Comparison of ENCODE assay signal across 8 cellular contexts in the genomic region with DNA sequence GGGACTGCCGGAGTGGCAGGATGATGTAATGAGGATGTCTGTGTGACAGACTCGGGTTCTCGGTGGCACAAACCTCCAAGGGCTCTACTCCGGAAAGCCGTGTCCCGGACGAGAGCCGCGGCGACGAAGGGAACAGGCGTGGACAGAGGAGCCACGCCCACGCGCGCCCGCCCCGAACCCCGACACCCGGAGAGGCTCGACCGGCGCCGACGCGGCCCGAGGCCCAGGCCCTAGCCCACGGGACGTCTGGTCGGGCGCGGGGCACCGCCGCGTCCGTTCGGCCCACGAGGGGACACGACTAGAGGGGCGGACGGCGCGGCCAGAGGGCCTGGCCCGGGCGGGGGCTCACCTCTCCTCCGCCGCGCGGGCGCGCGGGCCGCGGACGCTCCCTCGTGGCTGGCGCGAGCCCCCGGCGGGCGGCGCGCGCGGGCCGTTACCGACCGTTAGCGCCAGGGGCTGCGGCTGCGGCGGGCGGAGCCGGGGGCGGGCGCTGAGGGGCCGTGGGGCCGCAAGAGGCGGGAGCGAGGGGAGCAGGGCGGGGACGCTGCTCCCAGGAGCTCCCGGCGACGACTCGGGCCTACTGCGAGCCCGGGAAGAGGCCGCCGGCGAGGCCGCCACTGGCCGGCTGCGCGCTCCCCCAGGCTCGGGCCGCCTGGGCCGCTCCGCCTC.
DNase-seq lines count a peak whose midpoint lies in the region; TF ChIP-seq lines count a peak whose summit lies in the region.

No MANE protein-coding gene starts in this region.

- peak overlapping the region; percentile 88 for H3K4me3 Mint-ChIP-seq in nephron progenitor cell

- no peaks in the 10 kb centered on the region for H3K9me3 ChIP-seq in HEK293 (ENCODE audit: control insufficient read depth, insufficient read depth, low read depth, low read length)

- peaks cover 0 to 12% of the 10 kb centered on the region in 2 experiments; a peak in 1 of 3 replicates for H3K36me3 ChIP-seq in HEK293 (ENCODE audit: control insufficient read depth in 2 of 2, insufficient read depth in 1 of 2, low read length in 2 of 2)

- H3K27ac ChIP-seq in HEK293 (ENCODE audit: extremely low read depth, low read depth, low read length), result peak overlapping the region; percentile 100
- H3K27ac ChIP-seq in VCaP, result peak overlapping the region; percentile 86

- peaks cover 19% of the 10 kb centered on the region for H3K4me1 ChIP-seq in HEK293 (ENCODE audit: control insufficient read depth, insufficient read depth, low read length)

- peak overlapping the region; percentile 69 for H3K4me3 ChIP-seq in HEK293 (ENCODE audit: low read depth, low read length)

- peaks cover 56% of the 10 kb centered on the region for H3K27me3 Mint-ChIP-seq in nephron progenitor cell (ENCODE audit: low read depth, poor library complexity)

- TF ChIP-seq CTCF in HEK293 (tag by site-specific recombination; IDR thresholded peaks at IDR 0.05) (no peak), VCaP (conservative IDR thresholded peaks at IDR 0.05) (0 out of 2 replicates have a peak, but pooled peaks have one; percentile 17), nephron progenitor cell (IDR thresholded peaks at IDR 0.05) (no peak)

- H3K27ac Mint-ChIP-seq in nephron progenitor cell, result no peak overlapping the region

- peaks cover 46% of the 10 kb centered on the region for H3K4me1 Mint-ChIP-seq in nephron progenitor cell

- no peaks in the 10 kb centered on the region for H3K9me3 Mint-ChIP-seq in nephron progenitor cell

- DNase-seq in stimulated activated CD4-positive, alpha-beta T cell treated with anti-CD3 and anti-CD28 coated beads, Interleukin-12 subunit alpha, Interleukin-12 subunit beta, amount 100 ng/mL, for 4 hours, result peak; percentile 42
- DNase-seq in stimulated activated CD4-positive, alpha-beta T cell treated with anti-CD3 and anti-CD28 coated beads, Interleukin-4, amount 100 ng/mL, for 1 hour, result no peak
- DNase-seq in LoVo (ENCODE audit: low spot score) (peak; percentile 53), fibroblast of gingiva (ENCODE audit: low read depth) (peak; percentile 61), nephron progenitor cell (no peak), NCI-H1048 (lab: John Stamatoyannopoulos, UW) (no peak)

- H3K36me3 Mint-ChIP-seq in nephron progenitor cell (ENCODE audit: low read depth), result no peaks in the 10 kb centered on the region

- CTCF ChIA-PET in HEK293 (lab: Yijun Ruan, JAX), result interaction anchor here (0.5 to 0.8 kb wide), 2 partner anchors 94 to 292 kb away, joined by 3 read pairs; no protein-coding TSS in a partner anchor

- POLR2A ChIA-PET in HEK293 (lab: Yijun Ruan, JAX), result interaction anchor here (0.7 to 3.2 kb wide), 5 partner anchors 14 to 1152 kb away, joined by 3 to 23 read pairs (median 4); a partner anchor contains a TSS

TF ChIP-seq in HEK293, 187 proteins besides CTCF, POLR2A, EP300 and RAD21 (continues in another document):
- TF ChIP-seq ZNF510 (tag by site-specific recombination; IDR thresholded peaks at IDR 0.05; ENCODE audit: insufficient replicate concordance) (no peak), KLF10 (tag by site-specific recombination; IDR thresholded peaks at IDR 0.05) (peak; percentile 62), ZBTB1 (tag by site-specific recombination; IDR thresholded peaks at IDR 0.05) (no peak), GFI1B (tag by site-specific recombination; IDR thresholded peaks at IDR 0.05) (no peak), GLIS2 (tag by site-specific recombination; IDR thresholded peaks at IDR 0.05) (no peak), ZNF10 (tag by site-specific recombination; IDR thresholded peaks at IDR 0.05) (no peak), ZEB2 (tag by site-specific recombination; IDR thresholded peaks at IDR 0.05) (no peak), ZNF776 (tag by site-specific recombination; IDR thresholded peaks at IDR 0.05; ENCODE audit: borderline replicate concordance) (no peak), IKZF3 (tag by site-specific recombination; IDR thresholded peaks at IDR 0.05) (peak; percentile 79), KLF9 (tag by site-specific recombination; IDR thresholded peaks at IDR 0.05; ENCODE audit: low read depth) (peak; percentile 52; the same call in 1 of the 2 replicates), ZSCAN23 (tag by site-specific recombination; IDR thresholded peaks at IDR 0.05) (no peak), ZNF629 (tag by site-specific recombination; IDR thresholded peaks at IDR 0.05) (no peak)
- TF ChIP-seq, protein P1, sequence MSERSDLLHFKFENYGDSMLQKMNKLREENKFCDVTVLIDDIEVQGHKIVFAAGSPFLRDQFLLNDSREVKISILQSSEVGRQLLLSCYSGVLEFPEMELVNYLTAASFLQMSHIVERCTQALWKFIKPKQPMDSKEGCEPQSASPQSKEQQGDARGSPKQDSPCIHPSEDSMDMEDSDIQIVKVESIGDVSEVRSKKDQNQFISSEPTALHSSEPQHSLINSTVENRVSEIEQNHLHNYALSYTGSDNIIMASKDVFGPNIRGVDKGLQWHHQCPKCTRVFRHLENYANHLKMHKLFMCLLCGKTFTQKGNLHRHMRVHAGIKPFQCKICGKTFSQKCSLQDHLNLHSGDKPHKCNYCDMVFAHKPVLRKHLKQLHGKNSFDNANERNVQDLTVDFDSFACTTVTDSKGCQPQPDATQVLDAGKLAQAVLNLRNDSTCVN (tag by site-specific recombination; optimal IDR thresholded peaks at IDR 0.05), result peak; percentile 8
- TF ChIP-seq, protein P2, sequence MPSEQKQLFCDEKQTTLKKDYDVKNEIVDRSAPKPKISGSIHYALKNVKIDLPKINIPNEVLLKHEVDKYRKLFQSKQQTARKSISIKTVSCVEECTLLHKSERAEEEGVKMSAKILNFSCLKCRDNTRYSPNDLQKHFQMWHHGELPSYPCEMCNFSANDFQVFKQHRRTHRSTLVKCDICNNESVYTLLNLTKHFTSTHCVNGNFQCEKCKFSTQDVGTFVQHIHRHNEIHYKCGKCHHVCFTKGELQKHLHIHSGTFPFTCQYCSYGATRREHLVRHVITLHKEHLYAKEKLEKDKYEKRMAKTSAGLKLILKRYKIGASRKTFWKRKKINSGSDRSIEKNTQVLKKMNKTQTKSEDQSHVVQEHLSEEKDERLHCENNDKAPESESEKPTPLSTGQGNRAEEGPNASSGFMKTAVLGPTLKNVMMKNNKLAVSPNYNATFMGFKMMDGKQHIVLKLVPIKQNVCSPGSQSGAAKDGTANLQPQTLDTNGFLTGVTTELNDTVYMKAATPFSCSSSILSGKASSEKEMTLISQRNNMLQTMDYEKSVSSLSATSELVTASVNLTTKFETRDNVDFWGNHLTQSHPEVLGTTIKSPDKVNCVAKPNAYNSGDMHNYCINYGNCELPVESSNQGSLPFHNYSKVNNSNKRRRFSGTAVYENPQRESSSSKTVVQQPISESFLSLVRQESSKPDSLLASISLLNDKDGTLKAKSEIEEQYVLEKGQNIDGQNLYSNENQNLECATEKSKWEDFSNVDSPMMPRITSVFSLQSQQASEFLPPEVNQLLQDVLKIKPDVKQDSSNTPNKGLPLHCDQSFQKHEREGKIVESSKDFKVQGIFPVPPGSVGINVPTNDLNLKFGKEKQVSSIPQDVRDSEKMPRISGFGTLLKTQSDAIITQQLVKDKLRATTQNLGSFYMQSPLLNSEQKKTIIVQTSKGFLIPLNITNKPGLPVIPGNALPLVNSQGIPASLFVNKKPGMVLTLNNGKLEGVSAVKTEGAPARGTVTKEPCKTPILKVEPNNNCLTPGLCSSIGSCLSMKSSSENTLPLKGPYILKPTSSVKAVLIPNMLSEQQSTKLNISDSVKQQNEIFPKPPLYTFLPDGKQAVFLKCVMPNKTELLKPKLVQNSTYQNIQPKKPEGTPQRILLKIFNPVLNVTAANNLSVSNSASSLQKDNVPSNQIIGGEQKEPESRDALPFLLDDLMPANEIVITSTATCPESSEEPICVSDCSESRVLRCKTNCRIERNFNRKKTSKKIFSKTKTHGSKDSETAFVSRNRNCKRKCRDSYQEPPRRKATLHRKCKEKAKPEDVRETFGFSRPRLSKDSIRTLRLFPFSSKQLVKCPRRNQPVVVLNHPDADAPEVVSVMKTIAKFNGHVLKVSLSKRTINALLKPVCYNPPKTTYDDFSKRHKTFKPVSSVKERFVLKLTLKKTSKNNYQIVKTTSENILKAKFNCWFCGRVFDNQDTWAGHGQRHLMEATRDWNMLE (tag by site-specific recombination; conservative IDR thresholded peaks at IDR 0.05; ENCODE audit: low read depth), result no peak
- TF ChIP-seq, protein P3, sequence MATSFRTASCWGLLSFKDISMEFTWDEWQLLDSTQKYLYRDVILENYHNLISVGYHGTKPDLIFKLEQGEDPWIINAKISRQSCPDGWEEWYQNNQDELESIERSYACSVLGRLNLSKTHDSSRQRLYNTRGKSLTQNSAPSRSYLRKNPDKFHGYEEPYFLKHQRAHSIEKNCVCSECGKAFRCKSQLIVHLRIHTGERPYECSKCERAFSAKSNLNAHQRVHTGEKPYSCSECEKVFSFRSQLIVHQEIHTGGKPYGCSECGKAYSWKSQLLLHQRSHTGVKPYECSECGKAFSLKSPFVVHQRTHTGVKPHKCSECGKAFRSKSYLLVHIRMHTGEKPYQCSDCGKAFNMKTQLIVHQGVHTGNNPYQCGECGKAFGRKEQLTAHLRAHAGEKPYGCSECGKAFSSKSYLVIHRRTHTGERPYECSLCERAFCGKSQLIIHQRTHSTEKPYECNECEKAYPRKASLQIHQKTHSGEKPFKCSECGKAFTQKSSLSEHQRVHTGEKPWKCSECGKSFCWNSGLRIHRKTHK (tag by site-specific recombination; IDR thresholded peaks at IDR 0.05), result no peak
- TF ChIP-seq, protein P4, sequence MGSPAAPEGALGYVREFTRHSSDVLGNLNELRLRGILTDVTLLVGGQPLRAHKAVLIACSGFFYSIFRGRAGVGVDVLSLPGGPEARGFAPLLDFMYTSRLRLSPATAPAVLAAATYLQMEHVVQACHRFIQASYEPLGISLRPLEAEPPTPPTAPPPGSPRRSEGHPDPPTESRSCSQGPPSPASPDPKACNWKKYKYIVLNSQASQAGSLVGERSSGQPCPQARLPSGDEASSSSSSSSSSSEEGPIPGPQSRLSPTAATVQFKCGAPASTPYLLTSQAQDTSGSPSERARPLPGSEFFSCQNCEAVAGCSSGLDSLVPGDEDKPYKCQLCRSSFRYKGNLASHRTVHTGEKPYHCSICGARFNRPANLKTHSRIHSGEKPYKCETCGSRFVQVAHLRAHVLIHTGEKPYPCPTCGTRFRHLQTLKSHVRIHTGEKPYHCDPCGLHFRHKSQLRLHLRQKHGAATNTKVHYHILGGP (tag by site-specific recombination; IDR thresholded peaks at IDR 0.05), result no peak

Comparison
In these comparisons a context has a peak if more than half of its experiments do, and no peak if none do; other contexts are left out.
1. DNase-seq: peak in stimulated activated CD4-positive, alpha-beta T cell treated with anti-CD3 and anti-CD28 coated beads, Interleukin-12 subunit alpha, Interleukin-12 subunit beta, amount 100 ng/mL, for 4 hours (single experiment), LoVo (single experiment) and fibroblast of gingiva (single experiment); none in stimulated activated CD4-positive, alpha-beta T cell treated with anti-CD3 and anti-CD28 coated beads, Interleukin-4, amount 100 ng/mL, for 1 hour (single experiment), nephron progenitor cell (single experiment) and NCI-H1048 (single experiment).